13 cellular contexts compared by ENCODE assay signal in the genomic region with DNA sequence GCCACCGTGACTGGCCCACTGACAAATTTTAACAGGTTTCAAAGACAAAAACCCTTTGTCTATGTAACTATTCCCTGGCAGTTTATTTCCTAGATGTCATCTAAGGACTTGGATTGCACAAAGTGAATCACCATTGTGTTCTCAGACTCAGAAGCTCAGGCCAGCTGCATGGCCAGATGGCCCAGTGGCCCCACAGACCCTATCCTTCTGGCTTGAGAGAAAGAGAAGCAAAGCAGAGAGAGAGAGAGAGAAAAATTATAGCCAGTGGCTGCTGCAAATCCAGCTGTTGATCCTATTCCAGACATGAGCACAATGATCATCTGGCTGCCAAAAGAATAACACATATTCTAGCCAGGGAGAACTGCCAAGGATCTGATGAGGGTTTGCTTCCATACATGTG. TPM values are rescaled to one million over a fixed set of nuclear protein-coding genes. Genes with fewer than 3 reads are reported as not detected.
A peak's percentile ranks its signal among the peaks of the same experiment; 100 is the strongest.
DNase-seq lines count a peak whose midpoint lies in the region; TF ChIP-seq lines count a peak whose summit lies in the region.
"Had no signal": no experiment of that assay in that cellular context is flagged by ENCODE, and none has a peak within 500 bp of the region (broad histone marks: within the 10 kb centered on the region; RNA-seq: fewer than 3 reads in every experiment).

No MANE protein-coding gene starts in this region.

- H3K9me3 ChIP-seq in mammary epithelial cell (replicated peaks; ENCODE audit: insufficient read depth, low read length): no peaks in the 10 kb centered on the region
- no peaks in the 10 kb centered on the region for H3K9me3 ChIP-seq in transverse colon

- no peak overlapping the region for H2AFZ ChIP-seq in mammary epithelial cell (ENCODE audit: low read depth, low read length)

- intact Hi-C loops in mammary epithelial cell (cut with micrococcal nuclease): no loop called here
- intact Hi-C loops in MCF 10A (cut with micrococcal nuclease): no loop called here
- intact Hi-C loops in dorsolateral prefrontal cortex (cut with DNase I): no loop called here
- intact Hi-C loops in transverse colon (cut with DNase I; ENCODE audit: low total_unique reads): no loop called here

- H3K36me3 ChIP-seq in mammary epithelial cell (ENCODE audit: insufficient read depth, low read length) (no peaks in the 10 kb centered on the region), transverse colon (no peaks in the 10 kb centered on the region)

- no peak for TF ChIP-seq EP300 in transverse colon (IDR thresholded peaks at IDR 0.05; ENCODE audit: low read depth)

- no peaks in the 10 kb centered on the region for H3K36me3 Mint-ChIP-seq in MCF 10A (ENCODE audit: insufficient read depth, unreplicated experiment)

- POLR2A ChIA-PET in MCF 10A (lab: Yijun Ruan, JAX): no interaction called here

- no peak overlapping the region for H3K4me3 Mint-ChIP-seq in MCF 10A (ENCODE audit: unreplicated experiment)
- H3K4me3 Mint-ChIP-seq: activated naive CD8-positive, alpha-beta T cell treated with anti-CD3 and anti-CD28 coated beads, Interleukin-2, amount 50 U/mL, for 24 hours had no signal

- TF ChIP-seq POLR2A in transverse colon (IDR thresholded peaks at IDR 0.05): no peak

- no peak overlapping the region for H3K27ac Mint-ChIP-seq in MCF 10A (ENCODE audit: low read depth, unreplicated experiment)

- H3K4me1 Mint-ChIP-seq in MCF 10A (ENCODE audit: insufficient read depth, unreplicated experiment): peaks cover 5% of the 10 kb centered on the region

- H3K27me3 Mint-ChIP-seq in MCF 10A (ENCODE audit: insufficient read depth, unreplicated experiment): no peaks in the 10 kb centered on the region
- H3K27me3 Mint-ChIP-seq: activated naive CD8-positive, alpha-beta T cell treated with anti-CD3 and anti-CD28 coated beads, Interleukin-2, amount 50 U/mL, for 24 hours had no signal

- DNase-seq in mammary epithelial cell (peak; percentile 40), MCF 10A (ENCODE audit: unreplicated experiment) (no peak), dorsolateral prefrontal cortex (peak in 8 of 10 donors; percentile 59 to 81 (median 76)), inferior parietal cortex (ENCODE audit: extremely low spot score) (peak; percentile 63), transverse colon (no peak), NOMO-1 treated with DMSO at 0.1 percent for 48 hours (lab: John Stamatoyannopoulos, UW; ENCODE audit: unreplicated experiment) (no peak), mesenteric fat pad (ENCODE audit: low spot score) (no peak), GDM1 (lab: John Stamatoyannopoulos, UW) (no peak)
- DNase-seq: activated naive CD8-positive, alpha-beta T cell treated with anti-CD3 and anti-CD28 coated beads, Interleukin-2, amount 50 U/mL, for 24 hours; cortex of kidney; MV-4-11 had no signal

- H3K27me3 ChIP-seq in mammary epithelial cell (ENCODE audit: insufficient read depth, low read length): no peaks in the 10 kb centered on the region
- H3K27me3 ChIP-seq in dorsolateral prefrontal cortex: peaks cover 0 to 10% (median 0%) of the 10 kb centered on the region in 45 donors
- H3K27me3 ChIP-seq in transverse colon: no peaks in the 10 kb centered on the region

- H3K9ac ChIP-seq in mammary epithelial cell (ENCODE audit: insufficient read depth, low read length): no peak overlapping the region

- H3K9me3 Mint-ChIP-seq in MCF 10A (ENCODE audit: unreplicated experiment): no peaks in the 10 kb centered on the region

- no TSS peak for BruUV-seq in mammary epithelial cell (replicated peaks; lab: Mats Ljungman, UMichigan)
- no TSS peak for BruUV-seq in MCF 10A (replicated peaks; lab: Mats Ljungman, UMichigan)

- H3K4me1 ChIP-seq in mammary epithelial cell (ENCODE audit: insufficient read depth, low read length) (peaks cover 15% of the 10 kb centered on the region), transverse colon (peaks cover 0 to 7% (median 3%) of the 10 kb centered on the region in 4 donors)

- dilution Hi-C loops in mammary epithelial cell (cut with HindIII; ENCODE audit: low sequenced_read_pairs): no loop called here

- 0% methylated on average over 1 of the region's 1 CpG for WGBS in mammary epithelial cell (ENCODE audit: low coverage, missing lambda C conversion rate)
- WGBS in transverse colon (ENCODE audit: low coverage in 1 of 2), 2 donors: 37% methylated on average over 1 of the region's 1 CpG; no CpG with 5 or more reads in 1 of the 2 donors

- no peaks in the 10 kb centered on the region for H3K79me2 ChIP-seq in mammary epithelial cell (ENCODE audit: insufficient read depth, low read length)

- TF ChIP-seq CTCF in mammary epithelial cell (conservative IDR thresholded peaks at IDR 0.05 in 1 of 2, IDR thresholded peaks at IDR 0.05 in 1 of 2; ENCODE audit: extremely low read depth in 1 of 2, insufficient read depth in 1 of 2, low read depth in 1 of 2, low read length in 2 of 2): no peak
- TF ChIP-seq CTCF in MCF 10A (IDR thresholded peaks at IDR 0.05; ENCODE audit: unreplicated experiment): no peak
- TF ChIP-seq CTCF in dorsolateral prefrontal cortex (IDR thresholded peaks at IDR 0.05 in 54 of 56, conservative IDR thresholded peaks at IDR 0.05 in 2 of 56; ENCODE audit: low read depth in 1 of 56, partially characterized antibody in 56 of 56): peak in 5 of 56 donors; percentile 12 to 16 (median 13)
- no peak for TF ChIP-seq CTCF in transverse colon (IDR thresholded peaks at IDR 0.05)

- in situ Hi-C loops in mammary epithelial cell (cut with MboI; ENCODE audit: low sequenced_read_pairs in 2 of 2): no loop called here
- in situ Hi-C loops in transverse colon (cut with MboI; ENCODE audit: low pct_ligation_motif_present in 1 of 4, low pct_unique_long_range_greater_than_20kb in 1 of 4, low sequenced_read_pairs in 3 of 4): no loop called here

- H3K27ac ChIP-seq in mammary epithelial cell (ENCODE audit: insufficient read depth, low read depth, low read length): no peak overlapping the region
- peak overlapping the region in 8 of 59 donors; percentile 3 to 27 (median 14) for H3K27ac ChIP-seq in dorsolateral prefrontal cortex
- peak overlapping the region in 3 of 4 donors; percentile 40 to 43 (median 42) for H3K27ac ChIP-seq in transverse colon

- no peak overlapping the region for H3K4me2 ChIP-seq in mammary epithelial cell (ENCODE audit: insufficient read depth, low read depth, low read length)

- no peaks in the 10 kb centered on the region for H4K20me1 ChIP-seq in mammary epithelial cell (ENCODE audit: insufficient read depth, low read length)

- H3K4me3 ChIP-seq in mammary epithelial cell (replicated peaks in 1 of 3; ENCODE audit: insufficient read depth in 1 of 3, low read depth in 2 of 3, low read length in 3 of 3): no peak overlapping the region
- no peak overlapping the region for H3K4me3 ChIP-seq in dorsolateral prefrontal cortex
- no peak overlapping the region for H3K4me3 ChIP-seq in transverse colon

- CTCF ChIA-PET in mammary epithelial cell (lab: Charles Lee; ENCODE audit: low non-redundant PET): no interaction called here
- CTCF ChIA-PET in MCF 10A (lab: Yijun Ruan, JAX): interaction anchor here (0.5 kb wide), 1 partner anchor 18 kb away, joined by 3 read pairs; no protein-coding TSS in a partner anchor

RNA-seq across cellular contexts. Expression of gene CTLA4, which starts 25.8 kb away (rescaled TPM):
- total RNA-seq in mammary epithelial cell (not detected), MCF 10A (2022) (not detected in 2 replicates), dorsolateral prefrontal cortex (1 to 10 TPM in 6 of 120 experiments, under 1 TPM in 13, not detected in 101; 0.23 to 2.5 (median 0.47) TPM), transverse colon (1 to 10 TPM in 1 of 4 donors, not detected in 3; 2.5 TPM), mesenteric fat pad (0.64 TPM)
- not detected for polyA plus RNA-seq in mammary epithelial cell
- polyA minus RNA-seq in mammary epithelial cell: not detected
- total RNA-seq: glomerular endothelial cell, HT-29 had no signal

RNA-seq across cellular contexts. Expression of gene ICOS, which starts 43.2 kb away (rescaled TPM):
- total RNA-seq in mammary epithelial cell (not detected), MCF 10A (2022) (not detected in 2 replicates), dorsolateral prefrontal cortex (not detected), transverse colon (1 to 10 TPM in 1 of 4 donors, under 1 TPM in 2, not detected in 1; 0.41 to 1.3 (median 0.60) TPM), mesenteric fat pad (0.22 TPM)
- not detected for polyA plus RNA-seq in mammary epithelial cell
- polyA minus RNA-seq in mammary epithelial cell: not detected
- total RNA-seq: glomerular endothelial cell, HT-29 had no signal

Comparison
In these comparisons a context has a peak if more than half of its experiments do, and no peak if none do; other contexts are left out.
1. DNase-seq: peak in mammary epithelial cell (single experiment), dorsolateral prefrontal cortex (8 of 10) and inferior parietal cortex (single experiment); none in MCF 10A (single experiment), transverse colon (single experiment), NOMO-1 treated with DMSO at 0.1 percent for 48 hours (single experiment), mesenteric fat pad (single experiment) and GDM1 (single experiment).